ENCODE assay signal across 8 cellular contexts in the genomic region with DNA sequence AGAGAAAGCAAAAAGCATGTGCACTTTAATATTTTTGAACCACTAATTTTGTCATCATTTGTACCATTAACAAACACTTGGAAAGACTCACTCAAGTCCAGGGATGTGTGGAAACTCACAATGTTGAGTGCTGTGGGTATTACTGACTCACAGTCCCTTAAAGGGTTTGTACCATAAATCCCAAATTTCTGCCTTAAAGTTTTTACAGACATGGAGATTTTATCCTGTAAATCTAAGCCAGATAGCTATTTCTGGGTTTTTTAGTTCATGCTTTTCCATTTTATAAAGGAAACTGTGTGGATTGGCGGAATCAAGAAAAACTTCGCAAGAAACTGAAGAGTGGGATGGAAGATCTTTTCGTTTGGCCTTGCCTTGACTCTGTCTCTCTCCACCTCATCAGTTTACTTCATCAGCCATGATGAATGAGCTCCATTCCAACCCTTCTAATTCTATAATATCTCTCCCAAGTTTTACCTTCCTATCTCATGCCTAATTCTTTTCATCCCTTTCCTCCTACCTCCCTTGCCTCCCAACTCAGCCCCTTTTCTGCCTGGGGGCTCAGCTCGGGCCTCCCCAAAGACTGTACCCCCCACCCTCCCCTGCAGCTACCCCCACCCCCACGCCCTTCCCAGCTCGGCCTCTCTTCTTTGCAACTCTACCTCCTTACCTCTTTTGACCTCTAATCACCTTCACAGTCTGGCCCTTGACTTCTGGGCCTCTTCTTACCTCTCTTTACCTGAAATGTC.
DNase-seq lines count a peak whose midpoint lies in the region; ATAC-seq and TF ChIP-seq lines count a peak whose summit lies in the region.

No MANE protein-coding gene starts in this region.

- H3K9me3 ChIP-seq in iPS DF 6.9 (ENCODE audit: control insufficient read depth, insufficient read depth, low read length) = no peaks in the 10 kb centered on the region

- H3K27me3 Mint-ChIP-seq in activated CD8-positive, alpha-beta memory T cell treated with anti-CD3 and anti-CD28 coated beads, Interleukin-2, amount 10 ng/mL, durations not matched to agents 7 days and 5 days = peaks cover 4% of the 10 kb centered on the region
- H3K27me3 Mint-ChIP-seq in activated CD8-positive, alpha-beta T cell treated with anti-CD3 and anti-CD28 coated beads for 36 hours = no peaks in the 10 kb centered on the region
- H3K27me3 Mint-ChIP-seq in stimulated activated memory B cell treated with anti-CD40 and anti-IgM and Interleukin-4, amounts not matched to agents 10 μg/mL and 1 μg/mL and 100 μg/mL, for 72 hours = no peaks in the 10 kb centered on the region

- no peaks in the 10 kb centered on the region for H3K36me3 ChIP-seq in iPS DF 6.9 (ENCODE audit: control insufficient read depth, insufficient read depth, low read length)

- DNase-seq in activated CD8-positive, alpha-beta memory T cell treated with anti-CD3 and anti-CD28 coated beads, Interleukin-2, amount 10 ng/mL, durations not matched to agents 7 days and 5 days = no peak
- DNase-seq in activated CD8-positive, alpha-beta memory T cell treated with anti-CD3 and anti-CD28 coated beads, Interleukin-2, amount 50 U/mL, for 48 hours = no peak
- no peak for DNase-seq in activated CD8-positive, alpha-beta T cell treated with anti-CD3 and anti-CD28 coated beads for 36 hours
- no peak for DNase-seq in iPS DF 6.9 (ENCODE audit: low read depth, low spot score)
- DNase-seq in activated effector memory CD4-positive, alpha-beta T cell treated with anti-CD3 and anti-CD28 coated beads, Interleukin-2, amount 50 U/mL, for 16 hours = no peak
- DNase-seq in stimulated activated naive CD4-positive, alpha-beta T cell treated with Interleukin-2 at 50 U/mL for 16 hours (lab: John Stamatoyannopoulos, UW) = no peak

- H3K4me1 Mint-ChIP-seq in activated CD8-positive, alpha-beta memory T cell treated with anti-CD3 and anti-CD28 coated beads, Interleukin-2, amount 10 ng/mL, durations not matched to agents 7 days and 5 days = peaks cover 53% of the 10 kb centered on the region
- H3K4me1 Mint-ChIP-seq in activated CD8-positive, alpha-beta T cell treated with anti-CD3 and anti-CD28 coated beads for 36 hours (ENCODE audit: low read depth) = peaks cover 49% of the 10 kb centered on the region
- H3K4me1 Mint-ChIP-seq in stimulated activated memory B cell treated with anti-CD40 and anti-IgM and Interleukin-4, amounts not matched to agents 10 μg/mL and 1 μg/mL and 100 μg/mL, for 72 hours = peaks cover 52% of the 10 kb centered on the region

- intact Hi-C loops in activated CD8-positive, alpha-beta T cell treated with anti-CD3 and anti-CD28 coated beads for 36 hours (cut with micrococcal nuclease) = loop anchor here (5.0 to 10.0 kb wide), 4 partner anchors 78 to 216 kb away; a partner anchor contains a TSS

- no peaks in the 10 kb centered on the region for H3K27me3 ChIP-seq in iPS DF 6.9 (ENCODE audit: control insufficient read depth, insufficient read depth, low read length)

- ATAC-seq in activated CD8-positive, alpha-beta memory T cell treated with anti-CD3 and anti-CD28 coated beads, Interleukin-2, amount 10 ng/mL, durations not matched to agents 7 days and 5 days = no peak
- no peak for ATAC-seq in activated CD8-positive, alpha-beta T cell treated with anti-CD3 and anti-CD28 coated beads for 36 hours
- no peak for ATAC-seq in stimulated activated memory B cell treated with anti-CD40 and anti-IgM and Interleukin-4, amounts not matched to agents 10 μg/mL and 1 μg/mL and 100 μg/mL, for 72 hours
- no peak for ATAC-seq in HG03432 (IDR thresholded peaks at IDR 0.05; ENCODE audit: unreplicated experiment)

- H3K4me3 ChIP-seq in iPS DF 6.9 (ENCODE audit: low read length) = peak overlapping the region; percentile 39; the same call in 1 of the 2 replicates

- H3K36me3 Mint-ChIP-seq in activated CD8-positive, alpha-beta memory T cell treated with anti-CD3 and anti-CD28 coated beads, Interleukin-2, amount 10 ng/mL, durations not matched to agents 7 days and 5 days = peaks cover 20% of the 10 kb centered on the region
- H3K36me3 Mint-ChIP-seq in activated CD8-positive, alpha-beta T cell treated with anti-CD3 and anti-CD28 coated beads for 36 hours (ENCODE audit: low read depth) = peaks cover 18% of the 10 kb centered on the region
- peaks cover 24% of the 10 kb centered on the region for H3K36me3 Mint-ChIP-seq in stimulated activated memory B cell treated with anti-CD40 and anti-IgM and Interleukin-4, amounts not matched to agents 10 μg/mL and 1 μg/mL and 100 μg/mL, for 72 hours

- TF ChIP-seq CTCF in activated CD8-positive, alpha-beta T cell treated with anti-CD3 and anti-CD28 coated beads for 36 hours (IDR thresholded peaks at IDR 0.05) = no peak

- H3K4me1 ChIP-seq in iPS DF 6.9 (ENCODE audit: control insufficient read depth, insufficient read depth, low read length) = peaks cover 2% of the 10 kb centered on the region; the same call in 1 of the 2 replicates

- H3K27ac ChIP-seq in iPS DF 6.9 (ENCODE audit: low read length) = no peak overlapping the region

- POLR2A ChIA-PET in activated CD8-positive, alpha-beta T cell treated with anti-CD3 and anti-CD28 coated beads for 36 hours (lab: Charles Lee) = interaction anchor here (0.9 to 6.2 kb wide), 6 partner anchors 9 to 396 kb away, joined by 3 to 50 read pairs (median 25); a partner anchor contains a TSS

- CTCF ChIA-PET in activated CD8-positive, alpha-beta memory T cell treated with anti-CD3 and anti-CD28 coated beads, Interleukin-2, amount 10 ng/mL, durations not matched to agents 7 days and 5 days (lab: Charles Lee) = interaction anchor here (0.5 to 2.6 kb wide), 19 partner anchors 8 to 400 kb away, joined by 3 to 13 read pairs (median 3); a partner anchor contains a TSS
- CTCF ChIA-PET in activated CD8-positive, alpha-beta T cell treated with anti-CD3 and anti-CD28 coated beads for 36 hours (lab: Charles Lee) = interaction anchor here (0.8 to 6.8 kb wide), 7 partner anchors 40 to 315 kb away, joined by 3 to 36 read pairs (median 4); no protein-coding TSS in a partner anchor

- H3K9me3 Mint-ChIP-seq in activated CD8-positive, alpha-beta memory T cell treated with anti-CD3 and anti-CD28 coated beads, Interleukin-2, amount 10 ng/mL, durations not matched to agents 7 days and 5 days (ENCODE audit: low read depth) = no peaks in the 10 kb centered on the region
- H3K9me3 Mint-ChIP-seq in activated CD8-positive, alpha-beta T cell treated with anti-CD3 and anti-CD28 coated beads for 36 hours = no peaks in the 10 kb centered on the region
- H3K9me3 Mint-ChIP-seq in stimulated activated memory B cell treated with anti-CD40 and anti-IgM and Interleukin-4, amounts not matched to agents 10 μg/mL and 1 μg/mL and 100 μg/mL, for 72 hours = no peaks in the 10 kb centered on the region

- H3K27ac Mint-ChIP-seq in activated CD8-positive, alpha-beta memory T cell treated with anti-CD3 and anti-CD28 coated beads, Interleukin-2, amount 10 ng/mL, durations not matched to agents 7 days and 5 days = peak overlapping the region; percentile 99
- H3K27ac Mint-ChIP-seq in activated CD8-positive, alpha-beta T cell treated with anti-CD3 and anti-CD28 coated beads for 36 hours = peak overlapping the region; percentile 100
- H3K27ac Mint-ChIP-seq in stimulated activated memory B cell treated with anti-CD40 and anti-IgM and Interleukin-4, amounts not matched to agents 10 μg/mL and 1 μg/mL and 100 μg/mL, for 72 hours = peak overlapping the region; percentile 89

- no CpG with 5 or more reads among the region's 6 CpGs for WGBS in iPS DF 6.9 (ENCODE audit: insufficient coverage, insufficient read length)

- peak overlapping the region; percentile 90 for H3K4me3 Mint-ChIP-seq in activated CD8-positive, alpha-beta memory T cell treated with anti-CD3 and anti-CD28 coated beads, Interleukin-2, amount 10 ng/mL, durations not matched to agents 7 days and 5 days
- peak overlapping the region; percentile 97 for H3K4me3 Mint-ChIP-seq in activated CD8-positive, alpha-beta T cell treated with anti-CD3 and anti-CD28 coated beads for 36 hours
- peak overlapping the region; percentile 84 for H3K4me3 Mint-ChIP-seq in stimulated activated memory B cell treated with anti-CD40 and anti-IgM and Interleukin-4, amounts not matched to agents 10 μg/mL and 1 μg/mL and 100 μg/mL, for 72 hours
